In the genomic region with DNA sequence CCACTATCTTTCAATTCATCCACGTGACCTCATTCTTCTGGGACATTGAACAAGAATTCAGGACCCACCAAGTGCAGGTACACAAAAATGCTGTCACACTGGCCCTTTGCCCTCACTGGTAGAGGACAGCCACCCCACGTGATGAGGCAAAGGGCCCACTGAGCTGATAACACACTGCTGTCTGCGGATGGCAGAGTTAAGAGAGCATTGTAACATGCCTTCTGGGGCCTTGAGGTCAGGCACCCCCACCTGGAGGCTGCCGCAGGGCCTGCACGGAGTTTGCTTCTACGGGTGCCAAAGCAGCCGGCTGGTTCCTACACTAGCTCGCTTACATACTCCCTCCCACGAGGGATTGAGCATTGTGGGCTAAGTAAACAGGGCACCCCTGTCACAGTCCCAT, we compare ENCODE assay signal across 12 cellular contexts.
"Had no signal": no experiment of that assay in that cellular context is flagged by ENCODE, and none has a peak within 500 bp of the region (broad histone marks: within the 10 kb centered on the region; RNA-seq: fewer than 3 reads in every experiment).

No MANE protein-coding gene starts in this region.

- H3K4me3 Mint-ChIP-seq: activated CD4-positive, alpha-beta T cell treated with anti-CD3 and anti-CD28 coated beads, Interleukin-2, amount 10 ng/mL, durations not matched to agents 24 days and 14 days; activated naive CD4-positive, alpha-beta T cell treated with anti-CD3 and anti-CD28 coated beads for 36 hours; immature natural killer cell had no signal

- H3K36me3 ChIP-seq: gastrocnemius medialis, pancreas, tibial artery had no signal

- H3K27me3 ChIP-seq: gastrocnemius medialis, pancreas, tibial artery had no signal

- H3K4me1 ChIP-seq: gastrocnemius medialis, tibial artery had no signal

- DNase-seq: activated CD4-positive, alpha-beta T cell treated with anti-CD3 and anti-CD28 coated beads, Interleukin-2, amount 10 ng/mL, durations not matched to agents 24 days and 14 days; activated naive CD4-positive, alpha-beta T cell treated with anti-CD3 and anti-CD28 coated beads for 36 hours; caudate nucleus; cortex of kidney; effector CD8-positive, alpha-beta T cell; gastrocnemius medialis; hippocampal formation; immature natural killer cell; stimulated activated CD4-positive, alpha-beta T cell treated with anti-CD3 and anti-CD28 coated beads, Interleukin-4, amount 100 ng/mL, for 4 hours; tibial artery had no signal

- H3K27ac ChIP-seq: gastrocnemius medialis, pancreas, skin epidermis, tibial artery had no signal

- H3K27ac Mint-ChIP-seq: activated CD4-positive, alpha-beta T cell treated with anti-CD3 and anti-CD28 coated beads, Interleukin-2, amount 10 ng/mL, durations not matched to agents 24 days and 14 days; activated naive CD4-positive, alpha-beta T cell treated with anti-CD3 and anti-CD28 coated beads for 36 hours; immature natural killer cell had no signal

- H3K9me3 Mint-ChIP-seq: activated CD4-positive, alpha-beta T cell treated with anti-CD3 and anti-CD28 coated beads, Interleukin-2, amount 10 ng/mL, durations not matched to agents 24 days and 14 days had no signal

- H3K27me3 Mint-ChIP-seq: activated CD4-positive, alpha-beta T cell treated with anti-CD3 and anti-CD28 coated beads, Interleukin-2, amount 10 ng/mL, durations not matched to agents 24 days and 14 days had no signal

- H3K9me3 ChIP-seq: gastrocnemius medialis, pancreas, tibial artery had no signal

- H3K4me3 ChIP-seq: gastrocnemius medialis, pancreas, skin epidermis, tibial artery had no signal

- H3K4me1 Mint-ChIP-seq: activated CD4-positive, alpha-beta T cell treated with anti-CD3 and anti-CD28 coated beads, Interleukin-2, amount 10 ng/mL, durations not matched to agents 24 days and 14 days; immature natural killer cell had no signal

- ATAC-seq: gastrocnemius medialis, pancreas had no signal
